Comparison of ENCODE assay signal across 10 cellular contexts in genomic region chr9:129968690-129969485, GRCh38.
DNase-seq lines count a peak whose midpoint lies in the region; TF ChIP-seq lines count a peak whose summit lies in the region.
"Had no signal": no experiment of that assay in that cellular context is flagged by ENCODE, and none has a peak within 500 bp of the region (broad histone marks: within the 10 kb centered on the region; RNA-seq: fewer than 3 reads in every experiment).

No MANE protein-coding gene starts in this region.

- H4K20me1 ChIP-seq in mammary epithelial cell (ENCODE audit: insufficient read depth, low read length), result no peaks in the 10 kb centered on the region

- TF ChIP-seq CTCF in mammary epithelial cell (conservative IDR thresholded peaks at IDR 0.05 in 1 of 2, IDR thresholded peaks at IDR 0.05 in 1 of 2; ENCODE audit: extremely low read depth in 1 of 2, insufficient read depth in 1 of 2, low read depth in 1 of 2, low read length in 2 of 2), result no peak
- no peak for TF ChIP-seq CTCF in endothelial cell (IDR thresholded peaks at IDR 0.05; ENCODE audit: unreplicated experiment)

- whole genome bisulfite sequencing in mammary epithelial cell (ENCODE audit: low coverage, missing lambda C conversion rate), result 15% methylated on average over 4 of the region's 4 CpGs

- peaks cover 27% of the 10 kb centered on the region for H3K4me1 Mint-ChIP-seq in endothelial cell (ENCODE audit: unreplicated experiment)

- H3K27ac Mint-ChIP-seq in endothelial cell (ENCODE audit: unreplicated experiment), result no peak overlapping the region

- H3K36me3 Mint-ChIP-seq in endothelial cell (ENCODE audit: low read depth, unreplicated experiment), result peaks cover 30% of the 10 kb centered on the region

- peak; percentile 38 for DNase-seq in AG08396 (ENCODE audit: low spot score)
- peak; percentile 71 for DNase-seq in mammary epithelial cell
- no peak for DNase-seq in NCI-H1694 (lab: John Stamatoyannopoulos, UW)
- DNase-seq in GDM1 (lab: John Stamatoyannopoulos, UW), result no peak
- DNase-seq in DMS153 treated with DMSO at 0.1 percent for 48 hours (lab: John Stamatoyannopoulos, UW; ENCODE audit: unreplicated experiment), result no peak
- no peak for DNase-seq in endothelial cell (ENCODE audit: low spot score)
- DNase-seq: activated naive CD4-positive, alpha-beta T cell treated with anti-CD3 and anti-CD28 coated beads, Interleukin-2, amount 10 ng/mL, durations not matched to agents 7 days and 5 days; KG1 had no signal

- H3K4me3 ChIP-seq in mammary epithelial cell (replicated peaks in 1 of 3; ENCODE audit: insufficient read depth in 1 of 3, low read depth in 2 of 3, low read length in 3 of 3) (no peak overlapping the region), muscle layer of duodenum (ENCODE audit: low read depth in 1 of 2, low read length in 2 of 2) (no peak overlapping the region)

- CTCF ChIA-PET in mammary epithelial cell (lab: Charles Lee; ENCODE audit: low non-redundant PET), result interaction anchor here (0.6 kb wide), 1 partner anchor 396 kb away, joined by 3 read pairs; no protein-coding TSS in a partner anchor

- H2AFZ ChIP-seq in mammary epithelial cell (ENCODE audit: low read depth, low read length), result no peak overlapping the region

- dilution Hi-C loops in mammary epithelial cell (cut with HindIII; ENCODE audit: low sequenced_read_pairs), result no loop called here

- peaks cover 11% of the 10 kb centered on the region for H3K4me1 ChIP-seq in mammary epithelial cell (ENCODE audit: insufficient read depth, low read length)
- peaks cover 3 to 17% of the 10 kb centered on the region in 2 donors for H3K4me1 ChIP-seq in muscle layer of duodenum (ENCODE audit: control insufficient read depth in 1 of 2, insufficient read depth in 2 of 2, low read length in 2 of 2)

- H3K9me3 ChIP-seq in mammary epithelial cell (replicated peaks; ENCODE audit: insufficient read depth, low read length) (no peaks in the 10 kb centered on the region), muscle layer of duodenum (ENCODE audit: control insufficient read depth in 1 of 2, low read length in 2 of 2) (no peaks in the 10 kb centered on the region)

- in situ Hi-C loops in mammary epithelial cell (cut with MboI; ENCODE audit: low sequenced_read_pairs in 2 of 2), result no loop called here

- no peak overlapping the region for H3K4me3 Mint-ChIP-seq in endothelial cell (ENCODE audit: unreplicated experiment)
- H3K4me3 Mint-ChIP-seq: activated naive CD4-positive, alpha-beta T cell treated with anti-CD3 and anti-CD28 coated beads, Interleukin-2, amount 10 ng/mL, durations not matched to agents 7 days and 5 days had no signal

- H3K27ac ChIP-seq in mammary epithelial cell (ENCODE audit: insufficient read depth, low read depth, low read length), result no peak overlapping the region
- peak overlapping the region; percentile 14 for H3K27ac ChIP-seq in muscle layer of duodenum (ENCODE audit: low read length)

- H3K27me3 ChIP-seq in mammary epithelial cell (ENCODE audit: insufficient read depth, low read length) (no peaks in the 10 kb centered on the region), muscle layer of duodenum (ENCODE audit: low read depth, low read length) (no peaks in the 10 kb centered on the region)

- H3K79me2 ChIP-seq in mammary epithelial cell (ENCODE audit: insufficient read depth, low read length), result no peaks in the 10 kb centered on the region

- TF ChIP-seq RAD21 in Ishikawa (IDR thresholded peaks at IDR 0.05; ENCODE audit: low read depth), result no peak

- no peaks in the 10 kb centered on the region for H3K9me3 Mint-ChIP-seq in endothelial cell (ENCODE audit: unreplicated experiment)
- H3K9me3 Mint-ChIP-seq: activated naive CD4-positive, alpha-beta T cell treated with anti-CD3 and anti-CD28 coated beads, Interleukin-2, amount 10 ng/mL, durations not matched to agents 7 days and 5 days had no signal

- no peak overlapping the region for H3K4me2 ChIP-seq in mammary epithelial cell (ENCODE audit: insufficient read depth, low read depth, low read length)

- H3K36me3 ChIP-seq in mammary epithelial cell (ENCODE audit: insufficient read depth, low read length), result no peaks in the 10 kb centered on the region
- peaks cover 3 to 13% of the 10 kb centered on the region in 2 donors for H3K36me3 ChIP-seq in muscle layer of duodenum (ENCODE audit: control insufficient read depth in 1 of 2, insufficient read depth in 2 of 2, low read length in 2 of 2)

- no peak overlapping the region for H3K9ac ChIP-seq in mammary epithelial cell (ENCODE audit: insufficient read depth, low read length)

- peak; percentile 59; the same call in 1 of the 2 replicates for TF ChIP-seq EP300 in Ishikawa (IDR thresholded peaks at IDR 0.05; ENCODE audit: borderline replicate concordance)

- no peaks in the 10 kb centered on the region for H3K27me3 Mint-ChIP-seq in endothelial cell (ENCODE audit: unreplicated experiment)
- H3K27me3 Mint-ChIP-seq: activated naive CD4-positive, alpha-beta T cell treated with anti-CD3 and anti-CD28 coated beads, Interleukin-2, amount 10 ng/mL, durations not matched to agents 7 days and 5 days had no signal

- intact Hi-C loops in mammary epithelial cell (cut with micrococcal nuclease), result no loop called here

- BruUV-seq in mammary epithelial cell (replicated peaks; lab: Mats Ljungman, UMichigan), result no TSS peak

TF ChIP-seq in Ishikawa, 13 proteins besides CTCF, POLR2A, EP300 and RAD21:
- TF ChIP-seq MAX (IDR thresholded peaks at IDR 0.05) (no peak), EGR1 (IDR thresholded peaks at IDR 0.05) (no peak), TAF1 (IDR thresholded peaks at IDR 0.05; ENCODE audit: low read depth) (no peak), CEBPB (IDR thresholded peaks at IDR 0.05) (peak; percentile 14; the same call in 1 of the 2 replicates), ZBTB7A (IDR thresholded peaks at IDR 0.05; ENCODE audit: low read depth) (no peak), NFIC (IDR thresholded peaks at IDR 0.05) (peak; percentile 91), CREB1 (IDR thresholded peaks at IDR 0.05; ENCODE audit: low read depth) (no peak), TCF12 (IDR thresholded peaks at IDR 0.05; ENCODE audit: low read depth) (peak; percentile 59; the same call in 1 of the 2 replicates), USF1 (IDR thresholded peaks at IDR 0.05) (no peak), TEAD4 (IDR thresholded peaks at IDR 0.05) (peak; percentile 74), FOXM1 (IDR thresholded peaks at IDR 0.05; ENCODE audit: borderline replicate concordance, low read depth) (no peak), YY1 (IDR thresholded peaks at IDR 0.05; ENCODE audit: low read depth) (no peak)
- TF ChIP-seq, protein P1, sequence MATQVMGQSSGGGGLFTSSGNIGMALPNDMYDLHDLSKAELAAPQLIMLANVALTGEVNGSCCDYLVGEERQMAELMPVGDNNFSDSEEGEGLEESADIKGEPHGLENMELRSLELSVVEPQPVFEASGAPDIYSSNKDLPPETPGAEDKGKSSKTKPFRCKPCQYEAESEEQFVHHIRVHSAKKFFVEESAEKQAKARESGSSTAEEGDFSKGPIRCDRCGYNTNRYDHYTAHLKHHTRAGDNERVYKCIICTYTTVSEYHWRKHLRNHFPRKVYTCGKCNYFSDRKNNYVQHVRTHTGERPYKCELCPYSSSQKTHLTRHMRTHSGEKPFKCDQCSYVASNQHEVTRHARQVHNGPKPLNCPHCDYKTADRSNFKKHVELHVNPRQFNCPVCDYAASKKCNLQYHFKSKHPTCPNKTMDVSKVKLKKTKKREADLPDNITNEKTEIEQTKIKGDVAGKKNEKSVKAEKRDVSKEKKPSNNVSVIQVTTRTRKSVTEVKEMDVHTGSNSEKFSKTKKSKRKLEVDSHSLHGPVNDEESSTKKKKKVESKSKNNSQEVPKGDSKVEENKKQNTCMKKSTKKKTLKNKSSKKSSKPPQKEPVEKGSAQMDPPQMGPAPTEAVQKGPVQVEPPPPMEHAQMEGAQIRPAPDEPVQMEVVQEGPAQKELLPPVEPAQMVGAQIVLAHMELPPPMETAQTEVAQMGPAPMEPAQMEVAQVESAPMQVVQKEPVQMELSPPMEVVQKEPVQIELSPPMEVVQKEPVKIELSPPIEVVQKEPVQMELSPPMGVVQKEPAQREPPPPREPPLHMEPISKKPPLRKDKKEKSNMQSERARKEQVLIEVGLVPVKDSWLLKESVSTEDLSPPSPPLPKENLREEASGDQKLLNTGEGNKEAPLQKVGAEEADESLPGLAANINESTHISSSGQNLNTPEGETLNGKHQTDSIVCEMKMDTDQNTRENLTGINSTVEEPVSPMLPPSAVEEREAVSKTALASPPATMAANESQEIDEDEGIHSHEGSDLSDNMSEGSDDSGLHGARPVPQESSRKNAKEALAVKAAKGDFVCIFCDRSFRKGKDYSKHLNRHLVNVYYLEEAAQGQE (IDR thresholded peaks at IDR 0.05; ENCODE audit: low read depth), result no peak
TF ChIP-seq in Ishikawa: peak in this region for 4.

Comparison
In these comparisons a context has a peak if more than half of its experiments do, and no peak if none do; other contexts are left out.
1. DNase-seq: peak in AG08396 (single experiment) and mammary epithelial cell (single experiment); none in NCI-H1694 (single experiment), GDM1 (single experiment), DMS153 treated with DMSO at 0.1 percent for 48 hours (single experiment) and endothelial cell (single experiment).